ENCODE assay signal across 8 cellular contexts in the genomic region with DNA sequence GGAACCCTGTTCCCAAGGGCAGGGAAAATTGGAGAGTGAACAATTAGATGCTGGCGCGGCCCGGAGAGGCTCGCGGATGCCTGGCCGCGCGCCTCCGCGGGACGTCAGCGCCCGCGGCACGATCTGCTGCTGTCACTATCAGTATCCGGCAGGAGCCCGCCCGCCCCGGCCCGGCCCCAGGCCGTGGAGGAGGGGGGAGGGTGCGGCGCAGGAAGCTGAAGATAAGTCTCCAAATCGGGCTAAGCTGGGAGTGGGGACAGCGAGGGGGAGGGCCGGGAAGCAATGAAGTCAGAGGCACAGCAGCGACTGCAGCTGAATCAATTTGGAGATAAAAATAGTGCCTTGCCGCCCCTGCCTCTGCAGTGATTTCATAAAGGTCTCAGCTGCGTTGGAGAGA.
DNase-seq lines count a peak whose midpoint lies in the region; ATAC-seq and TF ChIP-seq lines count a peak whose summit lies in the region.

No MANE protein-coding gene starts in this region.

- ATAC-seq in memory B cell (ENCODE audit: low read depth), result peak; percentile 77
- no peak for ATAC-seq in HG03196 (IDR thresholded peaks at IDR 0.05; ENCODE audit: unreplicated experiment)
- ATAC-seq in GM18873 (IDR thresholded peaks at IDR 0.05; ENCODE audit: low FRiP score, unreplicated experiment), result no peak

- peak overlapping the region; percentile 46 for H3K9ac ChIP-seq in ES-I3 (ENCODE audit: low read depth, low read length)
- H3K9ac ChIP-seq in endodermal cell (ENCODE audit: extremely low read depth, low read length, poor library complexity, severe bottlenecking), result no peak overlapping the region

- H3K4me1 ChIP-seq in ES-I3 (ENCODE audit: insufficient read depth, low read length) (0 out of 2 replicates have a peak, but pooled peaks cover 6% of the 10 kb centered on the region), endodermal cell (ENCODE audit: control insufficient read depth, insufficient read depth, low read length) (peaks cover 17% of the 10 kb centered on the region)

- H3K27me3 ChIP-seq in endodermal cell (ENCODE audit: control insufficient read depth, insufficient read depth, low read length, poor library complexity, severe bottlenecking), result no peaks in the 10 kb centered on the region

- H3K27ac ChIP-seq in endodermal cell (ENCODE audit: low read depth, low read length), result peak overlapping the region; percentile 69

- H3K4me1 Mint-ChIP-seq in endodermal cell (peaks cover 45% of the 10 kb centered on the region), memory B cell (peaks cover 7% of the 10 kb centered on the region)

- H3K4me3 Mint-ChIP-seq in endodermal cell, result peak overlapping the region; percentile 59
- H3K4me3 Mint-ChIP-seq in memory B cell, result peak overlapping the region; percentile 35

- H3K27me3 Mint-ChIP-seq in endodermal cell (ENCODE audit: insufficient read depth), result no peaks in the 10 kb centered on the region
- H3K27me3 Mint-ChIP-seq in memory B cell, result peaks cover 19% of the 10 kb centered on the region

- DNase-seq in NCI-H1092 treated with DMSO at 0.1 percent for 48 hours (lab: John Stamatoyannopoulos, UW) (peak; percentile 80), activated T-cell treated with anti-CD3 and anti-CD28 coated beads for 24 hours (ENCODE audit: low read depth) (peak; percentile 29), endodermal cell (peak; percentile 92), memory B cell (ENCODE audit: low spot score in 2 of 2) (no peak)
- DNase-seq in stimulated activated CD4-positive, alpha-beta T cell treated with anti-CD3 and anti-CD28 coated beads, TNF-alpha, amount 100 ng/mL, for 4 hours (ENCODE audit: low read depth in 3 of 3), result peak; percentile 1 to 25 (median 9)

- no peak for TF ChIP-seq CTCF in endodermal cell (conservative IDR thresholded peaks at IDR 0.05)

- no peaks in the 10 kb centered on the region for H3K9me3 Mint-ChIP-seq in endodermal cell
- H3K9me3 Mint-ChIP-seq in memory B cell, result no peaks in the 10 kb centered on the region

- H3K36me3 Mint-ChIP-seq in endodermal cell (ENCODE audit: low read depth) (no peaks in the 10 kb centered on the region), memory B cell (no peaks in the 10 kb centered on the region)

- WGBS in endodermal cell (ENCODE audit: insufficient coverage in 1 of 2, insufficient read length in 1 of 2), 2 experiments, result 0 to 1% methylated on average over 6 to 29 of the region's 29 CpGs

- H3K27ac Mint-ChIP-seq in endodermal cell (peak overlapping the region; percentile 84), memory B cell (no peak overlapping the region)

- peak overlapping the region; percentile 77 for H3K4me3 ChIP-seq in endodermal cell (ENCODE audit: low read length)

- H3K36me3 ChIP-seq in ES-I3 (ENCODE audit: insufficient read depth, low read length) (no peaks in the 10 kb centered on the region), endodermal cell (ENCODE audit: control insufficient read depth, insufficient read depth, low read length) (no peaks in the 10 kb centered on the region)

- H3K9me3 ChIP-seq in ES-I3 (ENCODE audit: control insufficient read depth, insufficient read depth, low read length) (no peaks in the 10 kb centered on the region), endodermal cell (ENCODE audit: control insufficient read depth, low read length) (no peaks in the 10 kb centered on the region)

Comparison
In these comparisons a context has a peak if more than half of its experiments do, and no peak if none do; other contexts are left out.
1. DNase-seq: peak in NCI-H1092 treated with DMSO at 0.1 percent for 48 hours (single experiment), activated T-cell treated with anti-CD3 and anti-CD28 coated beads for 24 hours (single experiment), endodermal cell (single experiment) and stimulated activated CD4-positive, alpha-beta T cell treated with anti-CD3 and anti-CD28 coated beads, TNF-alpha, amount 100 ng/mL, for 4 hours (3 of 3); none in memory B cell (0 of 2).